ENCODE assay signal across 1 cellular context in genomic region chr17:40422990-40423611, GRCh38.
TF ChIP-seq lines count a peak whose summit lies in the region.

No MANE protein-coding gene starts in this region.

TF ChIP-seq in H1, 55 proteins besides CTCF, POLR2A, EP300 and RAD21 (continued from another document):
- no peak for TF ChIP-seq HDAC6 (IDR thresholded peaks at IDR 0.05; ENCODE audit: low read depth, low read length)
- no peak for TF ChIP-seq CBX5 (IDR thresholded peaks at IDR 0.05; ENCODE audit: low read depth, low read length)
- no peak for TF ChIP-seq POLR2AphosphoS5 (IDR thresholded peaks at IDR 0.05; ENCODE audit: low read depth, low read length)
- TF ChIP-seq EZH2 (IDR thresholded peaks at IDR 0.05; ENCODE audit: low read depth, low read length, severe bottlenecking) = no peak
- TF ChIP-seq TBP (IDR thresholded peaks at IDR 0.05; ENCODE audit: low read depth, low read length) = peak; percentile 52
- no peak for TF ChIP-seq GTF2F1 (IDR thresholded peaks at IDR 0.05; ENCODE audit: borderline replicate concordance, low read depth, low read length)
- TF ChIP-seq POU5F1 (IDR thresholded peaks at IDR 0.05; ENCODE audit: low read depth, low read length) = peak; percentile 65; the same call in 1 of the 2 replicates
- no peak for TF ChIP-seq USF2 (IDR thresholded peaks at IDR 0.05; ENCODE audit: low read length)
- peak; percentile 64 for TF ChIP-seq TEAD4 (IDR thresholded peaks at IDR 0.05; ENCODE audit: low read depth, low read length)
- no peak for TF ChIP-seq CHD1 (IDR thresholded peaks at IDR 0.05; ENCODE audit: low read depth, low read length)
- TF ChIP-seq HDAC2 (IDR thresholded peaks at IDR 0.05; ENCODE audit: borderline replicate concordance in 1 of 2, low read depth in 2 of 2, low read length in 2 of 2) = no peak
- TF ChIP-seq RBBP5 (IDR thresholded peaks at IDR 0.05; ENCODE audit: borderline replicate concordance, low read depth, low read length) = no peak
- TF ChIP-seq SP4 (IDR thresholded peaks at IDR 0.05; ENCODE audit: low read length) = no peak
- TF ChIP-seq CEBPB (IDR thresholded peaks at IDR 0.05; ENCODE audit: low read depth, low read length) = no peak
- TF ChIP-seq EGR1 (IDR thresholded peaks at IDR 0.05; ENCODE audit: borderline replicate concordance, low read depth, low read length) = 0 out of 2 replicates have a peak, but pooled peaks have one; percentile 59
- TF ChIP-seq KDM1A (IDR thresholded peaks at IDR 0.05; ENCODE audit: borderline replicate concordance, low read length) = no peak
- no peak for TF ChIP-seq BCL11A (IDR thresholded peaks at IDR 0.05; ENCODE audit: low read depth in 2 of 2, low read length in 2 of 2)
- no peak for TF ChIP-seq CHD7 (IDR thresholded peaks at IDR 0.05; ENCODE audit: insufficient replicate concordance, low read length)
- no peak for TF ChIP-seq CBX8 (IDR thresholded peaks at IDR 0.05; ENCODE audit: borderline replicate concordance, low read depth, low read length)
- TF ChIP-seq E2F6 (IDR thresholded peaks at IDR 0.05) = no peak
- TF ChIP-seq CREB1 (IDR thresholded peaks at IDR 0.05) = no peak
- TF ChIP-seq TCF12 (IDR thresholded peaks at IDR 0.05; ENCODE audit: low read depth, low read length) = no peak
- TF ChIP-seq BRCA1 (IDR thresholded peaks at IDR 0.05; ENCODE audit: low read depth, low read length) = no peak
- TF ChIP-seq NRF1 (IDR thresholded peaks at IDR 0.05; ENCODE audit: low read depth, low read length) = no peak
- TF ChIP-seq MAX (IDR thresholded peaks at IDR 0.05) = no peak
- TF ChIP-seq SIRT6 (IDR thresholded peaks at IDR 0.05; ENCODE audit: low read length) = no peak
- TF ChIP-seq ATF2 (IDR thresholded peaks at IDR 0.05; ENCODE audit: low read length) = no peak
- no peak for TF ChIP-seq SP2 (IDR thresholded peaks at IDR 0.05; ENCODE audit: low read length)
- TF ChIP-seq GABPA (IDR thresholded peaks at IDR 0.05; ENCODE audit: borderline replicate concordance, insufficient read depth, low read length) = no peak; the same call in 1 of the 2 replicates
- TF ChIP-seq PHF8 (conservative IDR thresholded peaks at IDR 0.05; ENCODE audit: low read depth, low read length) = no peak
- no peak for TF ChIP-seq NANOG (IDR thresholded peaks at IDR 0.05; ENCODE audit: insufficient read depth, low read depth, low read length, poor library complexity, severe bottlenecking)
- no peak for TF ChIP-seq RNF2 (IDR thresholded peaks at IDR 0.05; ENCODE audit: borderline replicate concordance, low read depth, low read length, missing control alignments, poor library complexity, severe bottlenecking)
- TF ChIP-seq SUZ12 (IDR thresholded peaks at IDR 0.05; ENCODE audit: low read length) = no peak
- TF ChIP-seq RXRA (IDR thresholded peaks at IDR 0.05; ENCODE audit: insufficient read depth, low read depth, low read length) = no peak
- TF ChIP-seq TAF7 (optimal IDR thresholded peaks at IDR 0.05; ENCODE audit: borderline replicate concordance, low read depth, low read length) = no peak
- 0 out of 4 replicates have a peak, but pooled peaks of 1 of the 2 experiments have one; percentile 48 for TF ChIP-seq SIN3A (conservative IDR thresholded peaks at IDR 0.05 in 1 of 2, IDR thresholded peaks at IDR 0.05 in 1 of 2; ENCODE audit: low read depth in 1 of 2, low read length in 2 of 2)
- TF ChIP-seq MAFK (IDR thresholded peaks at IDR 0.05; ENCODE audit: low read depth, low read length) = no peak
- no peak for TF ChIP-seq SAP30 (IDR thresholded peaks at IDR 0.05; ENCODE audit: insufficient read depth, insufficient replicate concordance, low read length)
- no peak for TF ChIP-seq ASH2L (IDR thresholded peaks at IDR 0.05; ENCODE audit: low read length)
- TF ChIP-seq FOSL1 (IDR thresholded peaks at IDR 0.05; ENCODE audit: insufficient read depth, low read depth, low read length) = no peak
- 0 out of 2 replicates have a peak, but pooled peaks have one; percentile 34 for TF ChIP-seq RFX5 (IDR thresholded peaks at IDR 0.05; ENCODE audit: borderline replicate concordance, low read depth, low read length)
- TF ChIP-seq CTBP2 (IDR thresholded peaks at IDR 0.05; ENCODE audit: borderline replicate concordance, insufficient read depth, insufficient read length, low read length) = no peak
- no peak for TF ChIP-seq JUN (IDR thresholded peaks at IDR 0.05; ENCODE audit: low read depth, low read length)
- TF ChIP-seq ZNF274 (IDR thresholded peaks at IDR 0.05; ENCODE audit: borderline replicate concordance, extremely low read depth, low read length) = no peak
- TF ChIP-seq TAF1 (IDR thresholded peaks at IDR 0.05; ENCODE audit: low read depth, low read length) = no peak
- TF ChIP-seq SIX5 (IDR thresholded peaks at IDR 0.05; ENCODE audit: low read depth, low read length) = no peak
